Comparison of ENCODE assay signal across 19 cellular contexts in genomic region chr6:124535299-124535698, GRCh38.
"Had no signal": no experiment of that assay in that cellular context is flagged by ENCODE, and none has a peak within 500 bp of the region (broad histone marks: within the 10 kb centered on the region; RNA-seq: fewer than 3 reads in every experiment).

No MANE protein-coding gene starts in this region.

- FAIRE-seq: urothelium cell line had no signal

- H3K9ac ChIP-seq: parathyroid adenoma had no signal

- H3K9me3 ChIP-seq: esophagus muscularis mucosa, gastrocnemius medialis, heart right ventricle, mucosa of descending colon, psoas muscle, right lobe of liver, suprapubic skin, thyroid gland had no signal

- ATAC-seq: gastrocnemius medialis; heart right ventricle; left lobe of liver; mucosa of descending colon; naive thymus-derived CD8-positive, alpha-beta T cell; psoas muscle; right lobe of liver; stimulated activated effector memory CD8-positive, alpha-beta T cell treated with anti-CD3 and anti-CD28 coated beads, Interleukin-12 subunit alpha, Interleukin-12 subunit beta, amount 100 ng/mL, for 72 hours; stimulated activated naive CD8-positive, alpha-beta T cell treated with anti-CD3 and anti-CD28 coated beads, Interleukin-15, Interleukin-2, amounts not matched to agents 100 U/mL and 50 U/mL, for 24 hours had no signal

- H3K27me3 ChIP-seq: esophagus muscularis mucosa, gastrocnemius medialis, heart right ventricle, right lobe of liver, suprapubic skin, thyroid gland had no signal

- H2AFZ ChIP-seq: parathyroid adenoma had no signal

- H3K4me3 ChIP-seq: esophagus muscularis mucosa, gastrocnemius medialis, heart right ventricle, mucosa of descending colon, psoas muscle, right lobe of liver, suprapubic skin, thyroid gland had no signal

- DNase-seq: effector memory CD4-positive, alpha-beta T cell; gastrocnemius medialis; heart right ventricle; mucosa of descending colon; naive thymus-derived CD8-positive, alpha-beta T cell; occipital lobe; psoas muscle; right lobe of liver; stimulated activated CD4-positive, alpha-beta T cell treated with anti-CD3 and anti-CD28 coated beads, Interleukin-4, amount 100 ng/mL, for 1 hour; stimulated activated CD8-positive, alpha-beta memory T cell treated with anti-CD3 and anti-CD28 coated beads, Interleukin-4, amount 100 ng/mL, for 48 hours; stimulated activated naive CD8-positive, alpha-beta T cell treated with anti-CD3 and anti-CD28 coated beads, Interleukin-15, Interleukin-2, amounts not matched to agents 100 U/mL and 50 U/mL, for 24 hours had no signal

- H3K4me1 ChIP-seq: esophagus muscularis mucosa, gastrocnemius medialis, heart right ventricle, parathyroid adenoma, psoas muscle, right lobe of liver, suprapubic skin, thyroid gland had no signal

- H3K79me2 ChIP-seq: parathyroid adenoma had no signal

- H3K27ac ChIP-seq: epithelial cell of prostate, esophagus muscularis mucosa, gastrocnemius medialis, heart right ventricle, parathyroid adenoma, psoas muscle, right lobe of liver, suprapubic skin, thyroid gland had no signal

- H3K36me3 ChIP-seq: esophagus muscularis mucosa, gastrocnemius medialis, heart right ventricle, right lobe of liver, suprapubic skin, thyroid gland had no signal
